ENCODE assay signal across 1 cellular context in genomic region chr3:72890166-72890925, GRCh38.
TF ChIP-seq lines count a peak whose summit lies in the region.

No MANE protein-coding gene starts in this region.

TF ChIP-seq in HCT116, 20 proteins besides CTCF, POLR2A, EP300 and RAD21:
- TF ChIP-seq EZH2phosphoT487 (IDR thresholded peaks at IDR 0.05; ENCODE audit: borderline replicate concordance), result no peak
- no peak for TF ChIP-seq SIN3A (IDR thresholded peaks at IDR 0.05; ENCODE audit: low read depth)
- TF ChIP-seq ZNF274 (IDR thresholded peaks at IDR 0.05; ENCODE audit: low read depth, low read length), result no peak
- no peak for TF ChIP-seq REST (IDR thresholded peaks at IDR 0.05; ENCODE audit: low read depth)
- TF ChIP-seq EZH2 (IDR thresholded peaks at IDR 0.05), result no peak
- TF ChIP-seq CEBPB (IDR thresholded peaks at IDR 0.05; ENCODE audit: low read depth), result no peak
- TF ChIP-seq ELF1 (IDR thresholded peaks at IDR 0.05; ENCODE audit: borderline replicate concordance, low read depth), result no peak
- no peak for TF ChIP-seq CBX3 (IDR thresholded peaks at IDR 0.05; ENCODE audit: low read depth)
- TF ChIP-seq YY1 (IDR thresholded peaks at IDR 0.05; ENCODE audit: extremely low read depth, insufficient replicate concordance, low read depth, low read length), result no peak
- TF ChIP-seq SP1 (IDR thresholded peaks at IDR 0.05; ENCODE audit: low read depth), result no peak
- no peak for TF ChIP-seq SRF (IDR thresholded peaks at IDR 0.05; ENCODE audit: low read depth)
- TF ChIP-seq TCF7L2 (IDR thresholded peaks at IDR 0.05; ENCODE audit: borderline replicate concordance, extremely low read depth, insufficient read depth, insufficient read length), result no peak
- TF ChIP-seq FOSL1 (IDR thresholded peaks at IDR 0.05; ENCODE audit: low read depth), result no peak
- no peak for TF ChIP-seq ATF3 (IDR thresholded peaks at IDR 0.05)
- TF ChIP-seq MAX (IDR thresholded peaks at IDR 0.05), result no peak
